Comparison of ENCODE assay signal across 1 cellular context in the genomic region with DNA sequence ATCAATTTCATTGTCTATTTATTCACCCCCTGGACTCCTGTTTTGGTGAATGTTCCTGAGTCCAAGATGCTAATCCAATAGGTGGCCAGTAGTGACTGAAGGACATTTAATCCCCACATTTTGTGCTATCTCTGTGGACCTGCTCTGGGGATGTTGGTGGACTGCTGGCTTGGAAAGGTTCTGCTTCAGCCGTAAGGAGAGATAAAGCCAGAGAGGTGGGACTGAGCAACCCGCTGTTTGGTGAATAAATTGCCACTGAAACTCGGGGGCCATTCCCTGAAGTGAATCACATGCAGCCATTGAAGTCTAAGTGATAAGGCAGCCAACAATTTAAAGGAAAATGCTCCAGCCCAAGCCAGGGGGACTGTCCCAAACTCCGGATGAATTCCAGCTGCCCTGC.
TF ChIP-seq lines count a peak whose summit lies in the region.

No MANE protein-coding gene starts in this region.

TF ChIP-seq in K562, 482 proteins besides CTCF, POLR2A, EP300 and RAD21 (continued from another document):
- TF ChIP-seq NKRF (IDR thresholded peaks at IDR 0.05; ENCODE audit: borderline replicate concordance) (no peak), KLF6 (CRISPR knock-in tag; IDR thresholded peaks at IDR 0.05; ENCODE audit: borderline replicate concordance) (no peak), KAT2B (IDR thresholded peaks at IDR 0.05; ENCODE audit: low read depth, low read length) (no peak), ZNF316 (IDR thresholded peaks at IDR 0.05) (no peak), MCM7 (IDR thresholded peaks at IDR 0.05) (no peak), CBFA2T2 (conservative IDR thresholded peaks at IDR 0.05) (peak; percentile 31), ZNF133 (CRISPR knock-in tag; IDR thresholded peaks at IDR 0.05) (no peak), THAP7 (CRISPR knock-in tag; IDR thresholded peaks at IDR 0.05) (no peak), SMAD4 (CRISPR knock-in tag; conservative IDR thresholded peaks at IDR 0.05) (no peak), CC2D1A (IDR thresholded peaks at IDR 0.05) (no peak), BRF1 (IDR thresholded peaks at IDR 0.05; ENCODE audit: borderline replicate concordance, extremely low read depth, insufficient read length) (no peak), ZNF766 (CRISPR knock-in tag; conservative IDR thresholded peaks at IDR 0.05) (no peak), POLR3A (IDR thresholded peaks at IDR 0.05; ENCODE audit: borderline replicate concordance, extremely low read depth, insufficient read depth, insufficient read length) (no peak), ZNF507 (tag; conservative IDR thresholded peaks at IDR 0.05) (no peak), ZNF23 (CRISPR knock-in tag; IDR thresholded peaks at IDR 0.05) (no peak), CBFA2T3 (IDR thresholded peaks at IDR 0.05) (peak; percentile 54), TCF3 (CRISPR knock-in tag; IDR thresholded peaks at IDR 0.05) (0 out of 2 replicates have a peak, but pooled peaks have one; percentile 18), SMAD3 (CRISPR knock-in tag; conservative IDR thresholded peaks at IDR 0.05) (no peak), CREBBP (IDR thresholded peaks at IDR 0.05; ENCODE audit: low read depth, low read length) (no peak), ZBTB9 (CRISPR knock-in tag; IDR thresholded peaks at IDR 0.05) (no peak), RFX1 (IDR thresholded peaks at IDR 0.05) (no peak), MAZ (CRISPR knock-in tag; conservative IDR thresholded peaks at IDR 0.05 in 1 of 2, IDR thresholded peaks at IDR 0.05 in 1 of 2) (no peak), ZNF3 (CRISPR knock-in tag; IDR thresholded peaks at IDR 0.05) (no peak), HCFC1 (IDR thresholded peaks at IDR 0.05; ENCODE audit: low read depth, low read length) (no peak), MGA (IDR thresholded peaks at IDR 0.05) (no peak), GABPB1 (CRISPR knock-in tag; IDR thresholded peaks at IDR 0.05) (no peak)
- TF ChIP-seq, protein P1, sequence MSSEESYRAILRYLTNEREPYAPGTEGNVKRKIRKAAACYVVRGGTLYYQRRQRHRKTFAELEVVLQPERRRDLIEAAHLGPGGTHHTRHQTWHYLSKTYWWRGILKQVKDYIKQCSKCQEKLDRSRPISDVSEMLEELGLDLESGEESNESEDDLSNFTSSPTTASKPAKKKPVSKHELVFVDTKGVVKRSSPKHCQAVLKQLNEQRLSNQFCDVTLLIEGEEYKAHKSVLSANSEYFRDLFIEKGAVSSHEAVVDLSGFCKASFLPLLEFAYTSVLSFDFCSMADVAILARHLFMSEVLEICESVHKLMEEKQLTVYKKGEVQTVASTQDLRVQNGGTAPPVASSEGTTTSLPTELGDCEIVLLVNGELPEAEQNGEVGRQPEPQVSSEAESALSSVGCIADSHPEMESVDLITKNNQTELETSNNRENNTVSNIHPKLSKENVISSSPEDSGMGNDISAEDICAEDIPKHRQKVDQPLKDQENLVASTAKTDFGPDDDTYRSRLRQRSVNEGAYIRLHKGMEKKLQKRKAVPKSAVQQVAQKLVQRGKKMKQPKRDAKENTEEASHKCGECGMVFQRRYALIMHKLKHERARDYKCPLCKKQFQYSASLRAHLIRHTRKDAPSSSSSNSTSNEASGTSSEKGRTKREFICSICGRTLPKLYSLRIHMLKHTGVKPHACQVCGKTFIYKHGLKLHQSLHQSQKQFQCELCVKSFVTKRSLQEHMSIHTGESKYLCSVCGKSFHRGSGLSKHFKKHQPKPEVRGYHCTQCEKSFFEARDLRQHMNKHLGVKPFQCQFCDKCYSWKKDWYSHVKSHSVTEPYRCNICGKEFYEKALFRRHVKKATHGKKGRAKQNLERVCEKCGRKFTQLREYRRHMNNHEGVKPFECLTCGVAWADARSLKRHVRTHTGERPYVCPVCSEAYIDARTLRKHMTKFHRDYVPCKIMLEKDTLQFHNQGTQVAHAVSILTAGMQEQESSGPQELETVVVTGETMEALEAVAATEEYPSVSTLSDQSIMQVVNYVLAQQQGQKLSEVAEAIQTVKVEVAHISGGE (CRISPR knock-in tag; IDR thresholded peaks at IDR 0.05), result no peak
TF ChIP-seq in K562: peak in this region for 4.
